17 cellular contexts compared by ENCODE assay signal in genomic region chr14:95409472-95410307, GRCh38.
DNase-seq lines count a peak whose midpoint lies in the region; ATAC-seq and TF ChIP-seq lines count a peak whose summit lies in the region.
"Had no signal": no experiment of that assay in that cellular context is flagged by ENCODE, and none has a peak within 500 bp of the region (broad histone marks: within the 10 kb centered on the region; RNA-seq: fewer than 3 reads in every experiment).

No MANE protein-coding gene starts in this region.

- H3K4me3 ChIP-seq in ectodermal cell (ENCODE audit: insufficient read depth, low read depth, low read length): no peak overlapping the region
- H3K4me3 ChIP-seq in neuronal stem cell (ENCODE audit: low read length in 2 of 2): no peak overlapping the region
- H3K4me3 ChIP-seq in vagina: no peak overlapping the region
- no peak overlapping the region for H3K4me3 ChIP-seq in OCI-LY7 (ENCODE audit: low read depth, low read length, poor library complexity, severe bottlenecking)
- H3K4me3 ChIP-seq: HAP-1, smooth muscle cell, stomach had no signal

- H3K18ac ChIP-seq in neuronal stem cell (ENCODE audit: low read length): peak overlapping the region; percentile 29

- no peaks in the 10 kb centered on the region for H3K9me3 Mint-ChIP-seq in activated naive CD4-positive, alpha-beta T cell treated with anti-CD3 and anti-CD28 coated beads, Interleukin-2, amount 50 U/mL, for 72 hours
- no peaks in the 10 kb centered on the region for H3K9me3 Mint-ChIP-seq in activated naive CD4-positive, alpha-beta T cell treated with anti-CD3 and anti-CD28 coated beads, Interleukin-2, amount 10 ng/mL, durations not matched to agents 7 days and 5 days
- H3K9me3 Mint-ChIP-seq: activated CD4-positive, alpha-beta memory T cell treated with anti-CD3 and anti-CD28 coated beads for 36 hours; CD8-positive, alpha-beta T cell; memory B cell had no signal

- POLR2A ChIA-PET in OCI-LY7 (lab: Charles Lee): interaction anchor here (0.9 kb wide), 1 partner anchor 10 kb away, joined by 3 read pairs; no protein-coding TSS in a partner anchor

- H3K79me2 ChIP-seq in OCI-LY7 (ENCODE audit: insufficient read depth, low read depth, low read length): no peaks in the 10 kb centered on the region

- ATAC-seq in activated naive CD4-positive, alpha-beta T cell treated with anti-CD3 and anti-CD28 coated beads, Interleukin-2, amount 50 U/mL, for 72 hours: no peak
- ATAC-seq in HG03135 (IDR thresholded peaks at IDR 0.05; ENCODE audit: unreplicated experiment): no peak
- ATAC-seq: CD8-positive, alpha-beta T cell; SK-N-SH treated with all-trans-retinoic acid at 6 μM for 48 hours had no signal

- TF ChIP-seq POLR2A in vagina (IDR thresholded peaks at IDR 0.05): no peak

- no peaks in the 10 kb centered on the region for H3K4me1 Mint-ChIP-seq in activated naive CD4-positive, alpha-beta T cell treated with anti-CD3 and anti-CD28 coated beads, Interleukin-2, amount 10 ng/mL, durations not matched to agents 7 days and 5 days

- H3K36me3 Mint-ChIP-seq in activated naive CD4-positive, alpha-beta T cell treated with anti-CD3 and anti-CD28 coated beads, Interleukin-2, amount 50 U/mL, for 72 hours: no peaks in the 10 kb centered on the region
- peaks cover 36% of the 10 kb centered on the region for H3K36me3 Mint-ChIP-seq in activated naive CD4-positive, alpha-beta T cell treated with anti-CD3 and anti-CD28 coated beads, Interleukin-2, amount 10 ng/mL, durations not matched to agents 7 days and 5 days
- H3K36me3 Mint-ChIP-seq: activated CD4-positive, alpha-beta memory T cell treated with anti-CD3 and anti-CD28 coated beads for 36 hours had no signal

- H3K9ac ChIP-seq in neuronal stem cell (ENCODE audit: low read depth, low read length, poor library complexity): no peak overlapping the region

- H2AK5ac ChIP-seq in neuronal stem cell (ENCODE audit: low read depth, low read length): peak overlapping the region; percentile 64

- CTCF ChIA-PET in activated naive CD4-positive, alpha-beta T cell treated with anti-CD3 and anti-CD28 coated beads, Interleukin-2, amount 10 ng/mL, durations not matched to agents 7 days and 5 days (lab: Charles Lee): interaction anchor here (0.5 kb wide), 1 partner anchor 232 kb away, joined by 3 read pairs; no protein-coding TSS in a partner anchor
- CTCF ChIA-PET in OCI-LY7 (lab: Charles Lee; ENCODE audit: unreplicated experiment): interaction anchor here (0.6 kb wide), 1 partner anchor 21 kb away, joined by 5 read pairs; no protein-coding TSS in a partner anchor

- H3K27ac ChIP-seq in ectodermal cell (ENCODE audit: insufficient read depth, low read depth, low read length, poor library complexity, severe bottlenecking): peak overlapping the region; percentile 36
- peak overlapping the region; percentile 5 for H3K27ac ChIP-seq in neuronal stem cell (replicated peaks; ENCODE audit: low read length)
- peak overlapping the region; percentile 62 for H3K27ac ChIP-seq in vagina
- H3K27ac ChIP-seq in OCI-LY7 (ENCODE audit: low read depth, low read length, poor library complexity, severe bottlenecking): no peak overlapping the region
- H3K27ac ChIP-seq: neutrophil had no signal

- no peaks in the 10 kb centered on the region for H3K79me1 ChIP-seq in neuronal stem cell (ENCODE audit: low read depth, low read length)

- H2BK12ac ChIP-seq in neuronal stem cell (ENCODE audit: low read length): no peak overlapping the region

- H3K4me1 ChIP-seq in ectodermal cell (ENCODE audit: control insufficient read depth, insufficient read depth, low read length): peaks cover 7% of the 10 kb centered on the region
- H3K4me1 ChIP-seq in neuronal stem cell (ENCODE audit: control insufficient read depth in 2 of 2, insufficient read depth in 1 of 2, low read depth in 1 of 2, low read length in 2 of 2): peaks cover 0 to 16% of the 10 kb centered on the region in 2 donors
- peaks cover 24% of the 10 kb centered on the region for H3K4me1 ChIP-seq in vagina
- H3K4me1 ChIP-seq in OCI-LY7 (ENCODE audit: insufficient read depth, low read length, poor library complexity, severe bottlenecking): no peaks in the 10 kb centered on the region
- H3K4me1 ChIP-seq: HAP-1 had no signal

- H3K27me3 Mint-ChIP-seq in activated naive CD4-positive, alpha-beta T cell treated with anti-CD3 and anti-CD28 coated beads, Interleukin-2, amount 10 ng/mL, durations not matched to agents 7 days and 5 days: no peaks in the 10 kb centered on the region
- H3K27me3 Mint-ChIP-seq: activated CD4-positive, alpha-beta memory T cell treated with anti-CD3 and anti-CD28 coated beads for 36 hours; memory B cell had no signal

- H3K4ac ChIP-seq in neuronal stem cell (ENCODE audit: low read length): no peak overlapping the region

- H3K14ac ChIP-seq in neuronal stem cell (ENCODE audit: low read length): peak overlapping the region; percentile 32

- H4K91ac ChIP-seq in neuronal stem cell (ENCODE audit: low read depth, low read length, poor library complexity): no peak overlapping the region

- no peaks in the 10 kb centered on the region for H4K20me1 ChIP-seq in OCI-LY7 (ENCODE audit: insufficient read depth, low read length)

- no peak for TF ChIP-seq CTCF in vagina (IDR thresholded peaks at IDR 0.05)
- TF ChIP-seq CTCF in OCI-LY7 (conservative IDR thresholded peaks at IDR 0.05; ENCODE audit: low read length): no peak

- no peaks in the 10 kb centered on the region for H3K9me3 ChIP-seq in ectodermal cell (ENCODE audit: control insufficient read depth, low read length)
- no peaks in the 10 kb centered on the region for H3K9me3 ChIP-seq in neuronal stem cell (replicated peaks in 1 of 2; ENCODE audit: control insufficient read depth in 2 of 2, insufficient read depth in 1 of 2, low read depth in 1 of 2, low read length in 2 of 2)
- no peaks in the 10 kb centered on the region for H3K9me3 ChIP-seq in vagina
- no peaks in the 10 kb centered on the region for H3K9me3 ChIP-seq in OCI-LY7 (ENCODE audit: low read length)
- H3K9me3 ChIP-seq: HAP-1, neutrophil, stomach had no signal

- no peak overlapping the region for H2BK120ac ChIP-seq in neuronal stem cell (ENCODE audit: low read depth, low read length)

- no peaks in the 10 kb centered on the region for H3K9me2 ChIP-seq in OCI-LY7 (ENCODE audit: insufficient read depth, low read length)

- H3K23ac ChIP-seq in neuronal stem cell (ENCODE audit: low read depth, low read length, poor library complexity): peak overlapping the region; percentile 3

- H3K4me2 ChIP-seq in neuronal stem cell (ENCODE audit: insufficient read depth, low read length, poor library complexity, severe bottlenecking): no peak overlapping the region
- no peak overlapping the region for H3K4me2 ChIP-seq in OCI-LY7 (ENCODE audit: low read length)
- H3K4me2 ChIP-seq: smooth muscle cell had no signal

- no peak for DNase-seq in activated naive CD4-positive, alpha-beta T cell treated with anti-CD3 and anti-CD28 coated beads, Interleukin-2, amount 50 U/mL, for 72 hours (ENCODE audit: low spot score in 2 of 2)
- DNase-seq in activated naive CD4-positive, alpha-beta T cell treated with anti-CD3 and anti-CD28 coated beads, Interleukin-2, amount 10 ng/mL, durations not matched to agents 7 days and 5 days: no peak
- no peak for DNase-seq in neuronal stem cell (ENCODE audit: low spot score)
- DNase-seq in vagina (ENCODE audit: extremely low spot score in 2 of 2): no peak
- no peak for DNase-seq in OCI-LY7 (ENCODE audit: low spot score)
- DNase-seq in germinal center (ENCODE audit: low spot score): no peak
- DNase-seq: activated CD4-positive, alpha-beta memory T cell treated with anti-CD3 and anti-CD28 coated beads for 36 hours; CD8-positive, alpha-beta T cell; NCI-H2171 treated with DMSO at 0.1 percent for 48 hours; stomach had no signal

- no peak overlapping the region for H2BK5ac ChIP-seq in neuronal stem cell (ENCODE audit: low read length)

- no peaks in the 10 kb centered on the region for H3K36me3 ChIP-seq in ectodermal cell (ENCODE audit: control insufficient read depth, insufficient read depth, low read length)
- no peaks in the 10 kb centered on the region for H3K36me3 ChIP-seq in neuronal stem cell (replicated peaks in 1 of 2; ENCODE audit: control insufficient read depth in 2 of 2, insufficient read depth in 2 of 2, low read length in 2 of 2)
- no peaks in the 10 kb centered on the region for H3K36me3 ChIP-seq in vagina
- no peaks in the 10 kb centered on the region for H3K36me3 ChIP-seq in OCI-LY7 (ENCODE audit: insufficient read depth, low read length)
- H3K36me3 ChIP-seq: HAP-1, stomach had no signal

- 49 to 58% methylated on average over 12 of the region's 12 CpGs for WGBS in ectodermal cell, 2 experiments
- WGBS in neuronal stem cell (ENCODE audit: extremely low coverage in 2 of 2, insufficient read length in 2 of 2, insufficient replicate concordance in 1 of 2), 2 donors: no CpG with 5 or more reads among the region's 12 CpGs

- H3K4me3 Mint-ChIP-seq in activated naive CD4-positive, alpha-beta T cell treated with anti-CD3 and anti-CD28 coated beads, Interleukin-2, amount 10 ng/mL, durations not matched to agents 7 days and 5 days: no peak overlapping the region
- H3K4me3 Mint-ChIP-seq: activated CD4-positive, alpha-beta memory T cell treated with anti-CD3 and anti-CD28 coated beads for 36 hours; CD8-positive, alpha-beta T cell; memory B cell had no signal

- H3K27ac Mint-ChIP-seq in activated naive CD4-positive, alpha-beta T cell treated with anti-CD3 and anti-CD28 coated beads, Interleukin-2, amount 50 U/mL, for 72 hours: peak overlapping the region; percentile 52 to 55
- no peak overlapping the region for H3K27ac Mint-ChIP-seq in activated naive CD4-positive, alpha-beta T cell treated with anti-CD3 and anti-CD28 coated beads, Interleukin-2, amount 10 ng/mL, durations not matched to agents 7 days and 5 days
- H3K27ac Mint-ChIP-seq: activated CD4-positive, alpha-beta memory T cell treated with anti-CD3 and anti-CD28 coated beads for 36 hours; CD8-positive, alpha-beta T cell; memory B cell had no signal

- H3K27me3 ChIP-seq in ectodermal cell (ENCODE audit: control insufficient read depth, insufficient read depth, low read length, poor library complexity, severe bottlenecking): no peaks in the 10 kb centered on the region
- peaks cover 0 to 56% (median 0%) of the 10 kb centered on the region in 3 experiments for H3K27me3 ChIP-seq in neuronal stem cell (ENCODE audit: control insufficient read depth in 3 of 3, insufficient read depth in 3 of 3, low read depth in 1 of 3, low read length in 3 of 3)
- H3K27me3 ChIP-seq in vagina: no peaks in the 10 kb centered on the region
- H3K27me3 ChIP-seq: neutrophil, stomach had no signal

- intact Hi-C loops in vagina (cut with DNase I): loop anchor here (10.0 kb wide), 1 partner anchor 105 kb away; no protein-coding TSS in a partner anchor
- intact Hi-C loops in OCI-LY7 (cut with micrococcal nuclease; ENCODE audit: unreplicated experiment): no loop called here

- BruUV-seq in OCI-LY7 (replicated peaks; lab: Mats Ljungman, UMichigan): no TSS peak

- H2AFZ ChIP-seq in neuronal stem cell (ENCODE audit: low read length) (no peak overlapping the region), OCI-LY7 (ENCODE audit: low read length) (no peak overlapping the region)

- no peak overlapping the region for H2BK15ac ChIP-seq in neuronal stem cell (ENCODE audit: low read length)

- H4K8ac ChIP-seq in neuronal stem cell (ENCODE audit: low read depth, low read length): no peak overlapping the region
